19 cellular contexts compared by ENCODE assay signal in genomic region chr13:20428666-20429644, GRCh38.
DNase-seq lines count a peak whose midpoint lies in the region; FAIRE-seq and TF ChIP-seq lines count a peak whose summit lies in the region.
"Had no signal": no experiment of that assay in that cellular context is flagged by ENCODE, and none has a peak within 500 bp of the region (broad histone marks: within the 10 kb centered on the region; RNA-seq: fewer than 3 reads in every experiment).

No MANE protein-coding gene starts in this region.

- peaks cover 3% of the 10 kb centered on the region for H3K36me3 Mint-ChIP-seq in astrocyte (ENCODE audit: low read depth, unreplicated experiment)
- H3K36me3 Mint-ChIP-seq in T-helper 2 cell treated with Interferon-gamma antibody and Interleukin-4, amounts not matched to agents 5 μg/mL and 100 μg/mL, for 36 hours (ENCODE audit: low read depth): peaks cover 2% of the 10 kb centered on the region

- H3K27me3 ChIP-seq in BLaER1 treated with 17β-estradiol and CSF1 and Interleukin-3, amounts not matched to agents 10 nM and 100 nM: no peaks in the 10 kb centered on the region
- H3K27me3 ChIP-seq in astrocyte (ENCODE audit: insufficient read depth, low read length): peaks cover 4% of the 10 kb centered on the region
- H3K27me3 ChIP-seq: left lung, neutrophil, tibial artery had no signal

- peaks cover 0 to 4% (median 3%) of the 10 kb centered on the region in 11 experiments; a peak in 10 of 22 replicates for H3K9me3 ChIP-seq in BLaER1 treated with 17β-estradiol and CSF1 and Interleukin-3, amounts not matched to agents 10 nM and 100 nM (replicated peaks in 1 of 11)
- no peaks in the 10 kb centered on the region for H3K9me3 ChIP-seq in astrocyte (ENCODE audit: insufficient read depth, low read depth, low read length)
- H3K9me3 ChIP-seq: left lung, neutrophil, tibial artery had no signal

- H3K4me1 ChIP-seq in BLaER1 treated with 17β-estradiol and CSF1 and Interleukin-3, amounts not matched to agents 10 nM and 100 nM: peaks cover 64 to 81% (median 73%) of the 10 kb centered on the region in 10 experiments
- H3K4me1 ChIP-seq in astrocyte (ENCODE audit: insufficient read depth, low read length): peaks cover 30% of the 10 kb centered on the region
- H3K4me1 ChIP-seq: left lung, tibial artery had no signal

- H3K27me3 Mint-ChIP-seq in astrocyte (ENCODE audit: low read depth, unreplicated experiment): peaks cover 15% of the 10 kb centered on the region
- no peaks in the 10 kb centered on the region for H3K27me3 Mint-ChIP-seq in T-helper 2 cell treated with Interferon-gamma antibody and Interleukin-4, amounts not matched to agents 5 μg/mL and 100 μg/mL, for 36 hours (ENCODE audit: low read depth)

- TF ChIP-seq CTCF in GM10266 (IDR thresholded peaks at IDR 0.05; ENCODE audit: control insufficient read depth, insufficient read depth, low read depth, missing control alignments): no peak
- TF ChIP-seq CTCF in astrocyte (IDR thresholded peaks at IDR 0.05; ENCODE audit: insufficient read depth, low read depth, low read length): no peak
- no peak for TF ChIP-seq CTCF in fibroblast of the aortic adventitia (IDR thresholded peaks at IDR 0.05; ENCODE audit: insufficient read depth, low read length)

- FAIRE-seq in astrocyte (lab: Jason Lieb, UNC): no peak

- H3K9me3 Mint-ChIP-seq in astrocyte (ENCODE audit: unreplicated experiment): peaks cover 1% of the 10 kb centered on the region
- H3K9me3 Mint-ChIP-seq in T-helper 2 cell treated with Interferon-gamma antibody and Interleukin-4, amounts not matched to agents 5 μg/mL and 100 μg/mL, for 36 hours: no peaks in the 10 kb centered on the region
- H3K9me3 Mint-ChIP-seq: HFFc6 had no signal

- no peak overlapping the region for H3K27ac Mint-ChIP-seq in astrocyte (ENCODE audit: unreplicated experiment)
- no peak overlapping the region for H3K27ac Mint-ChIP-seq in T-helper 2 cell treated with Interferon-gamma antibody and Interleukin-4, amounts not matched to agents 5 μg/mL and 100 μg/mL, for 36 hours
- H3K27ac Mint-ChIP-seq: HFFc6 had no signal

- H3K27ac ChIP-seq in BLaER1 treated with 17β-estradiol and CSF1 and Interleukin-3, amounts not matched to agents 10 nM and 100 nM: peak overlapping the region in 3 of 11 experiments; percentile 69 to 73 (median 71); a peak in 5 of 22 replicates
- no peak overlapping the region for H3K27ac ChIP-seq in astrocyte (ENCODE audit: low read depth, low read length)
- H3K27ac ChIP-seq: C4-2B, left lung, tibial artery had no signal

- no peak overlapping the region for H2AFZ ChIP-seq in astrocyte (ENCODE audit: low read depth, low read length)

- peaks cover 0 to 9% (median 0%) of the 10 kb centered on the region in 11 experiments; a peak in 2 of 22 replicates for H3K36me3 ChIP-seq in BLaER1 treated with 17β-estradiol and CSF1 and Interleukin-3, amounts not matched to agents 10 nM and 100 nM
- H3K36me3 ChIP-seq in astrocyte (ENCODE audit: insufficient read depth, low read length): no peaks in the 10 kb centered on the region
- H3K36me3 ChIP-seq: neutrophil had no signal

- no peaks in the 10 kb centered on the region; a peak in 3 of 22 replicates for H4K20me1 ChIP-seq in BLaER1 treated with 17β-estradiol and CSF1 and Interleukin-3, amounts not matched to agents 10 nM and 100 nM
- H4K20me1 ChIP-seq in astrocyte (ENCODE audit: insufficient read depth, low read length): no peaks in the 10 kb centered on the region

- peak overlapping the region; percentile 63 to 77 (median 72); a peak in 17 of 22 replicates for H3K4me2 ChIP-seq in BLaER1 treated with 17β-estradiol and CSF1 and Interleukin-3, amounts not matched to agents 10 nM and 100 nM
- H3K4me2 ChIP-seq in astrocyte (ENCODE audit: low read length): peak overlapping the region; percentile 33

- H3K4me3 ChIP-seq in BLaER1 treated with 17β-estradiol and CSF1 and Interleukin-3, amounts not matched to agents 10 nM and 100 nM: no peak overlapping the region
- H3K4me3 ChIP-seq in astrocyte (ENCODE audit: insufficient read depth, low read depth, low read length) (no peak overlapping the region), fibroblast of the aortic adventitia (ENCODE audit: low read depth, low read length) (no peak overlapping the region)
- H3K4me3 ChIP-seq: left lung, tibial artery had no signal

- H3K4me1 Mint-ChIP-seq in astrocyte (ENCODE audit: low read depth, unreplicated experiment): peaks cover 51% of the 10 kb centered on the region
- peaks cover 5% of the 10 kb centered on the region for H3K4me1 Mint-ChIP-seq in T-helper 2 cell treated with Interferon-gamma antibody and Interleukin-4, amounts not matched to agents 5 μg/mL and 100 μg/mL, for 36 hours (ENCODE audit: low read depth)

- H3K79me2 ChIP-seq in astrocyte (ENCODE audit: insufficient read depth, low read length): no peaks in the 10 kb centered on the region

- H3K4me3 Mint-ChIP-seq in astrocyte (ENCODE audit: unreplicated experiment): no peak overlapping the region
- no peak overlapping the region for H3K4me3 Mint-ChIP-seq in T-helper 2 cell treated with Interferon-gamma antibody and Interleukin-4, amounts not matched to agents 5 μg/mL and 100 μg/mL, for 36 hours
- H3K4me3 Mint-ChIP-seq: HFFc6 had no signal

- H3K9ac ChIP-seq in BLaER1 treated with 17β-estradiol and CSF1 and Interleukin-3, amounts not matched to agents 10 nM and 100 nM: no peak overlapping the region
- no peak overlapping the region for H3K9ac ChIP-seq in astrocyte (ENCODE audit: low read length)

- DNase-seq in GM10266 (ENCODE audit: extremely low spot score) (peak; percentile 6), astrocyte (ENCODE audit: low read depth) (peak; percentile 80), fibroblast of the aortic adventitia (ENCODE audit: low read depth) (peak; percentile 42), NCI-H748 (lab: John Stamatoyannopoulos, UW; ENCODE audit: unreplicated experiment) (no peak), AML-193 (lab: John Stamatoyannopoulos, UW) (no peak)
- DNase-seq in T-helper 2 cell treated with Interferon-gamma antibody and Interleukin-4, amounts not matched to agents 5 μg/mL and 100 μg/mL, for 36 hours (ENCODE audit: low spot score): no peak
- DNase-seq: activated naive CD4-positive, alpha-beta T cell; caudate nucleus; DMS53; foreskin melanocyte; HFFc6; left lung; NCI-H2029 treated with DMSO at 0.1 percent for 48 hours; NCI-H526 treated with DMSO at 0.1 percent for 48 hours; right cardiac atrium; tibial artery had no signal

Comparison
In these comparisons a context has a peak if more than half of its experiments do, and no peak if none do; other contexts are left out.
1. DNase-seq: peak in GM10266 (single experiment), astrocyte (single experiment) and fibroblast of the aortic adventitia (single experiment); none in NCI-H748 (single experiment), T-helper 2 cell treated with Interferon-gamma antibody and Interleukin-4, amounts not matched to agents 5 μg/mL and 100 μg/mL, for 36 hours (single experiment) and AML-193 (0 of 2).